In the genomic region with DNA sequence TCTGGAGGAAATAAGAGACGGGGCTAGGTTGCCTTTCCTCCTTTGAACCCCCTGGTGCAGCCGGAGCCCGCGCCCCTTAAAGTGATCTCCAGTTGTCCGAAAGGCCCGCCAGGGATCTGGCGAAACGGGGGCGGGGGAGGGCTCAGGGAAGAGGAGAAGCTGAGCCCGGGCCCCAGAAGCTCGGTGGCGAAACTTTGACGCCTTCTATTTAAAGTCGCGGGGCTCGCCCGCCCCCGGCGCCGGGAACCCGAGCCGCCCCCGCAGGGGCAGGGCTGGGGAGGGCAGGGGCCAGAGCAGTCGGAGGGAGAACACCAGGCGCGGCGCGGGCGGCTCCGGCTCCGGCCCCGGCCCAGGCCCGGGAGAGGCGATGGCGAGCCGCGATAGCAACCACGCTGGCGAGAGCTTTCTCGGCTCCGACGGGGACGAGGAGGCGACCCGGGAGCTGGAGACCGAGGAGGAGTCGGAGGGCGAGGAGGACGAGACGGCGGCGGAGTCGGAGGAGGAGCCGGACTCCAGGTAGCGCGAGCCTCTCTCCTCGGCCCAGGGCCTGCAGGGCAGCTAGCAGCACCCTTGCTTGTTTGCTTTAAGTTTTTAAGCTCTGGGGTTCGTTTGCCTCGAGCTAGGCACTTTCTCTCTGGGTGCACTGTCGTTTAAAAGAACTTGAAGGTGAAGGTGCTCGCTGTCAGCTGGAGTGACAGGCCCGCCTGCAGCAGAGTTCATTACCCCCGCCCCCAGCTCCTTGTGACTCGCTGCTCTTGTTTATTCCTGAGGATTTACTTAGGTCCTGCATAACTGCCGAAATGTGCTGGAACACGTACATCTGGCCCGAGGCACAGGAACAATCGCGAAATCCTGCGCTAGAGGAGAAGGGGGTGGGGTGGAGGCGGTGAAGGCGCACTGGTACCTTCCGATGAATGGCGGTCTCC, we compare ENCODE assay signal across 9 cellular contexts. TPM values are rescaled to one million over a fixed set of nuclear protein-coding genes. Genes with fewer than 3 reads are reported as not detected.
DNase-seq lines count a peak whose midpoint lies in the region; TF ChIP-seq lines count a peak whose summit lies in the region.
"Had no signal": no experiment of that assay in that cellular context is flagged by ENCODE, and none has a peak within 500 bp of the region (broad histone marks: within the 10 kb centered on the region; RNA-seq: fewer than 3 reads in every experiment).

Gene CMYA5 (plus strand): TSS at position 296 of the 926 bp plus-strand sequence. CDS start 72 bp downstream, at position 368.

- no peak within 1 kb of the TSS for H3K4me2 ChIP-seq in PC-9

- DNase-seq in GM03348 (ENCODE audit: low spot score): peak; percentile 59
- peak; percentile 9 to 35 for DNase-seq in cardiac fibroblast (ENCODE audit: low read depth in 2 of 2)
- no peak for DNase-seq in middle frontal gyrus (ENCODE audit: extremely low spot score, low spot score)
- no peak for DNase-seq in NCI-H1105 treated with DMSO at 0.1 percent for 48 hours (lab: John Stamatoyannopoulos, UW)
- no peak for DNase-seq in PC-9
- no peak for DNase-seq in NAMALWA (ENCODE audit: low spot score)
- DNase-seq: central memory CD4-positive, alpha-beta T cell had no signal

- H2AFZ ChIP-seq in PC-9: no peak within 1 kb of the TSS

- H3K27ac ChIP-seq in rectal smooth muscle tissue (ENCODE audit: low read depth, low read length): peak within 1 kb of the TSS; percentile 58
- H3K27ac ChIP-seq in PC-9: no peak within 1 kb of the TSS

- no TSS peak for BruUV-seq in PC-9 (replicated peaks; lab: Mats Ljungman, UMichigan)

- no peak for TF ChIP-seq CTCF in cardiac fibroblast (IDR thresholded peaks at IDR 0.05; ENCODE audit: low read depth, low read length)
- TF ChIP-seq CTCF in PC-9 (conservative IDR thresholded peaks at IDR 0.05): no peak

- no peaks in the 10 kb centered on the region for H4K20me1 ChIP-seq in PC-9 (ENCODE audit: insufficient read depth)

- H3K9ac ChIP-seq in iPS-15b (ENCODE audit: low read depth, low read length): peak within 1 kb of the TSS; percentile 48
- H3K9ac ChIP-seq in rectal smooth muscle tissue (ENCODE audit: low read length): peak within 1 kb of the TSS; percentile 28

- H3K36me3 ChIP-seq in iPS-15b (ENCODE audit: control insufficient read depth, insufficient read depth, low read length): no peaks in the 10 kb centered on the region
- H3K36me3 ChIP-seq in rectal smooth muscle tissue (ENCODE audit: control insufficient read depth, insufficient read depth, low read length): no peaks in the 10 kb centered on the region
- H3K36me3 ChIP-seq in PC-9 (ENCODE audit: low read depth): no peaks in the 10 kb centered on the region

- H3K4me3 ChIP-seq in cardiac fibroblast (replicated peaks in 1 of 2; ENCODE audit: low read depth in 2 of 2, low read length in 2 of 2) (peak within 1 kb of the TSS; percentile 32 to 38), iPS-15b (ENCODE audit: low read depth, low read length) (peak within 1 kb of the TSS; percentile 61), rectal smooth muscle tissue (ENCODE audit: low read length) (peak within 1 kb of the TSS; percentile 70), PC-9 (no peak within 1 kb of the TSS)

- no peaks in the 10 kb centered on the region for H3K79me2 ChIP-seq in PC-9 (ENCODE audit: low read depth)

- H3K9me2 ChIP-seq in PC-9 (ENCODE audit: insufficient read depth): no peaks in the 10 kb centered on the region

- intact Hi-C loops in PC-9 (cut with micrococcal nuclease; ENCODE audit: unreplicated experiment): no loop called here

- H3F3A ChIP-seq in PC-9 (ENCODE audit: insufficient read depth, low read depth): no peaks in the 10 kb centered on the region

- H3K27me3 ChIP-seq in iPS-15b (ENCODE audit: control insufficient read depth, insufficient read depth, low read length) (no peaks in the 10 kb centered on the region), rectal smooth muscle tissue (ENCODE audit: control insufficient read depth, insufficient read depth, low read length) (no peaks in the 10 kb centered on the region), PC-9 (ENCODE audit: insufficient read depth, low read depth) (no peaks in the 10 kb centered on the region)

- POLR2A ChIA-PET in PC-9 (lab: Charles Lee; ENCODE audit: unreplicated experiment): no interaction called here

- CTCF ChIA-PET in PC-9 (lab: Charles Lee): interaction anchor here (0.6 kb wide), 1 partner anchor 1248 kb away, joined by 3 read pairs; no protein-coding TSS in a partner anchor

- H3K4me1 ChIP-seq in iPS-15b (ENCODE audit: control insufficient read depth, insufficient read depth, low read length): peaks cover 4% of the 10 kb centered on the region
- peaks cover 4% of the 10 kb centered on the region for H3K4me1 ChIP-seq in rectal smooth muscle tissue (ENCODE audit: control insufficient read depth, insufficient read depth, low read length)
- no peaks in the 10 kb centered on the region for H3K4me1 ChIP-seq in PC-9 (replicated peaks; ENCODE audit: insufficient read depth)

- H3K9me3 ChIP-seq in iPS-15b (ENCODE audit: control insufficient read depth, insufficient read depth, low read length) (no peaks in the 10 kb centered on the region), PC-9 (ENCODE audit: insufficient read depth, low read depth) (no peaks in the 10 kb centered on the region)

RNA-seq across cellular contexts. Expression of gene CMYA5, which starts in this region (rescaled TPM):
- 0.81 and 0.88 TPM in 2 replicates for total RNA-seq in PC-9 (2021)

Comparison
In these comparisons a context has a peak if more than half of its experiments do, and no peak if none do; other contexts are left out.
1. DNase-seq: peak in GM03348 (single experiment) and cardiac fibroblast (2 of 2); none in middle frontal gyrus (single experiment), NCI-H1105 treated with DMSO at 0.1 percent for 48 hours (single experiment), PC-9 (0 of 2) and NAMALWA (single experiment).